21 cellular contexts compared by ENCODE assay signal in the genomic region with DNA sequence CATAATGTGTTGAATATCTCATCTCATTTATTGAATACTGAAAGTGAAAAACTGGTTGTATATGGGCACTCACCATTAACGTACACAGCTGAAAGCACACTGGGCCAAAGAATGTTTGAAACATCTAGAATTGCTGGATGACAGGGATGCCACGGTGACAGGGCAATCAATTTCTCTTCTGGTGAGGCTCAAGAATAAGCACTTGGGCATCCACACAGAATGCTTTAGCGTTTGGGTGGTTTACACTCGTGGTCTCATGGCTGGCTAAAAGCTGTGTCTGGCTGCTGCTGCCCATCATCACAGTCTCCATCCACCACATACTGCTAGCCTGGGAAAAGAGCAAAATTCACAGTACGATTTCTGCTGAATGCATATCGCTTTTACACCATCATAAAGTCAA. TPM values are rescaled to one million over a fixed set of nuclear protein-coding genes. Genes with fewer than 3 reads are reported as not detected.
"Had no signal": no experiment of that assay in that cellular context is flagged by ENCODE, and none has a peak within 500 bp of the region (broad histone marks: within the 10 kb centered on the region; RNA-seq: fewer than 3 reads in every experiment).

No MANE protein-coding gene starts in this region.

- H3K36me3 Mint-ChIP-seq: immature natural killer cell had no signal

- H3K27ac Mint-ChIP-seq: endodermal cell; immature natural killer cell; naive thymus-derived CD4-positive, alpha-beta T cell; nephron progenitor cell had no signal

- H3K4me3 Mint-ChIP-seq: nephron progenitor cell had no signal

- H3K36me3 ChIP-seq: right atrium auricular region, sigmoid colon, uterus had no signal

- ATAC-seq: foreskin keratinocyte; left colon; left ventricle myocardium superior; naive thymus-derived CD4-positive, alpha-beta T cell had no signal

- H3K4me1 Mint-ChIP-seq: endodermal cell, nephron progenitor cell had no signal

- DNase-seq: effector CD4-positive, alpha-beta T cell; endodermal cell; erythroblast; foreskin keratinocyte; immature natural killer cell; left colon; left ventricle myocardium superior; mesenchymal stem cell; midbrain; naive thymus-derived CD4-positive, alpha-beta T cell; nephron progenitor cell; posterior cingulate gyrus; sigmoid colon; small intestine; stimulated activated CD4-positive, alpha-beta T cell treated with anti-CD3 and anti-CD28 coated beads, Interleukin-2, amount 100 ng/mL, for 48 hours; stimulated activated naive CD4-positive, alpha-beta T cell treated with Interleukin-2 at 50 U/mL for 16 hours; uterus had no signal

- H3K9me3 Mint-ChIP-seq: endodermal cell; naive thymus-derived CD4-positive, alpha-beta T cell; nephron progenitor cell had no signal

- H3K9me3 ChIP-seq: right atrium auricular region, sigmoid colon, uterus had no signal

- FAIRE-seq: colon, small intestine had no signal

- H3K27ac ChIP-seq: foreskin keratinocyte, right atrium auricular region, sigmoid colon, uterus had no signal

- H3K4me3 ChIP-seq: lung, right atrium auricular region, sigmoid colon, uterus had no signal

RNA-seq across cellular contexts. Expression of a gene that starts 30.7 kb away (rescaled TPM):
- total RNA-seq: endodermal cell, left colon, left ventricle myocardium superior, osteocyte had no signal
- polyA plus RNA-seq: immature natural killer cell; naive thymus-derived CD4-positive, alpha-beta T cell had no signal
